ENCODE assay signal across 1 cellular context in genomic region chr12:39621670-39622069, GRCh38.
TF ChIP-seq lines count a peak whose summit lies in the region.

No MANE protein-coding gene starts in this region.

TF ChIP-seq in GM12878, 131 proteins besides CTCF, POLR2A, EP300 and RAD21:
- TF ChIP-seq ZBTB40 (IDR thresholded peaks at IDR 0.05; ENCODE audit: borderline replicate concordance): peak; percentile 94
- no peak for TF ChIP-seq JUND (IDR thresholded peaks at IDR 0.05; ENCODE audit: low read depth, low read length)
- no peak for TF ChIP-seq NBN (IDR thresholded peaks at IDR 0.05)
